23 cellular contexts compared by ENCODE assay signal in the genomic region with DNA sequence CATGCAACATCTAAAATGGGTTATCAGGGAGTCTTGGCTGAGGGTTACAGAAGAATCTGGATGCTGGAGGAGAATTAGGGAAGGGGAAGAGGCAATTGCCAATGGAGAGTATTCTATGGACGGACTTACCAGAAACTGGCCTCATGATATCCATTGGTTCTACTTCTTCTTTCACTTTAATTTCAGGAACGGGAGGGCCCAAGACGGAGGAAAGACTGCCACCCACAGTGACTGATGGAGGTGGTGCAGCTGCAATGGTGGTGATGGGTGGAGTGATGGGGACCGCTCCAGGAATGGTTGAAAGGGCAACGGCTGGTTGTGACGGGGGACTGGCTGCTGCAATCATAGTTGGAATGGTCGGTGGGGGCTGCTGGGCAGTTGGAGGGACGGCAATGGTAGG.
"Had no signal": no experiment of that assay in that cellular context is flagged by ENCODE, and none has a peak within 500 bp of the region (broad histone marks: within the 10 kb centered on the region; RNA-seq: fewer than 3 reads in every experiment).

No MANE protein-coding gene starts in this region.

- H3K27me3 Mint-ChIP-seq: memory B cell; natural killer cell treated with Interleukin-12 subunit alpha and Interleukin-12 subunit beta and Interleukin-15 and Interleukin-18, amount 100 ng/mL, for 72 hours had no signal

- H3K4me1 Mint-ChIP-seq: neural crest cell; stimulated activated effector memory CD8-positive, alpha-beta T cell treated with anti-CD3 and anti-CD28 coated beads, Interleukin-12 subunit alpha, Interleukin-12 subunit beta, amount 100 ng/mL, for 72 hours had no signal

- H3K4me3 ChIP-seq: dorsolateral prefrontal cortex, gastrocnemius medialis, lower lobe of right lung, psoas muscle, sigmoid colon, stomach, thyroid gland had no signal

- H3K4me3 Mint-ChIP-seq: memory B cell; natural killer cell treated with Interleukin-12 subunit alpha and Interleukin-12 subunit beta and Interleukin-15 and Interleukin-18, amount 100 ng/mL, for 72 hours; neural crest cell; stimulated activated effector memory CD8-positive, alpha-beta T cell treated with anti-CD3 and anti-CD28 coated beads, Interleukin-12 subunit alpha, Interleukin-12 subunit beta, amount 100 ng/mL, for 72 hours had no signal

- ATAC-seq: esophagus mucosa; gastrocnemius medialis; left ventricle myocardium superior; natural killer cell treated with Interleukin-12 subunit alpha and Interleukin-12 subunit beta and Interleukin-15 and Interleukin-18, amount 100 ng/mL, for 72 hours; psoas muscle; right cardiac atrium; stimulated activated effector memory CD8-positive, alpha-beta T cell treated with anti-CD3 and anti-CD28 coated beads, Interleukin-12 subunit alpha, Interleukin-12 subunit beta, amount 100 ng/mL, for 72 hours had no signal

- H3K27ac Mint-ChIP-seq: memory B cell; natural killer cell treated with Interleukin-12 subunit alpha and Interleukin-12 subunit beta and Interleukin-15 and Interleukin-18, amount 100 ng/mL, for 72 hours; stimulated activated effector memory CD8-positive, alpha-beta T cell treated with anti-CD3 and anti-CD28 coated beads, Interleukin-12 subunit alpha, Interleukin-12 subunit beta, amount 100 ng/mL, for 72 hours had no signal

- H3K27me3 ChIP-seq: dorsolateral prefrontal cortex, gastrocnemius medialis, sigmoid colon, stomach, thyroid gland had no signal

- H3K9me3 Mint-ChIP-seq: memory B cell; natural killer cell treated with Interleukin-12 subunit alpha and Interleukin-12 subunit beta and Interleukin-15 and Interleukin-18, amount 100 ng/mL, for 72 hours; neural crest cell; stimulated activated effector memory CD8-positive, alpha-beta T cell treated with anti-CD3 and anti-CD28 coated beads, Interleukin-12 subunit alpha, Interleukin-12 subunit beta, amount 100 ng/mL, for 72 hours had no signal

- H3K27ac ChIP-seq: gastrocnemius medialis, lower lobe of right lung, psoas muscle, thyroid gland had no signal

- DNase-seq: cortex of kidney; dorsolateral prefrontal cortex; effector CD4-positive, alpha-beta T cell; foreskin fibroblast; gastrocnemius medialis; head of caudate nucleus; left ventricle myocardium superior; lower lobe of right lung; posterior cingulate gyrus; psoas muscle; right cardiac atrium; sigmoid colon; stimulated activated CD4-positive, alpha-beta T cell treated with anti-CD3 and anti-CD28 coated beads, Interleukin-2, amount 100 ng/mL, for 24 hours; stimulated activated CD4-positive, alpha-beta T cell treated with anti-CD3 and anti-CD28 coated beads, Interleukin-4, amount 100 ng/mL, for 24 hours; stimulated activated naive CD4-positive, alpha-beta T cell treated with Interleukin-2 at 50 U/mL for 16 hours; stomach; thyroid gland; trophoblast cell had no signal

- H3K9me3 ChIP-seq: gastrocnemius medialis, lower lobe of right lung, psoas muscle, sigmoid colon, stomach, thyroid gland had no signal
